19 cellular contexts compared by ENCODE assay signal in genomic region chr2:84373391-84373790, GRCh38.
"Had no signal": no experiment of that assay in that cellular context is flagged by ENCODE, and none has a peak within 500 bp of the region (broad histone marks: within the 10 kb centered on the region; RNA-seq: fewer than 3 reads in every experiment).

No MANE protein-coding gene starts in this region.

- H3K27me3 Mint-ChIP-seq: dendritic cell treated with granulocyte-macrophage colony-stimulating factor and Interleukin-4, amounts not matched to agents 40 ng/mL and 50 ng/mL, for 4 days had no signal

- H3K27ac Mint-ChIP-seq: activated B cell treated with CpG ODN at 0.5 μM for 24 hours; activated CD4-positive, alpha-beta memory T cell treated with anti-CD3 and anti-CD28 coated beads for 36 hours; activated naive CD4-positive, alpha-beta T cell treated with anti-CD3 and anti-CD28 coated beads, Interleukin-2, amount 50 U/mL, for 72 hours; activated T-helper 1 cell treated with anti-CD3 and anti-CD28 coated beads, Interleukin-12 subunit alpha, Interleukin-12 subunit beta, Interleukin-2, Interleukin-4 antibody, amounts not matched to agents 30 ng/mL and 10 ng/mL and 1 ng/mL, durations not matched to agents 14 hours and 24 hours and 36 hours; dendritic cell treated with granulocyte-macrophage colony-stimulating factor and Interleukin-4, amounts not matched to agents 40 ng/mL and 50 ng/mL, for 4 days; naive thymus-derived CD8-positive, alpha-beta T cell; stimulated activated naive B cell treated with anti-CD40 and anti-IgM and Interleukin-4, amounts not matched to agents 10 μg/mL and 1 μg/mL and 100 μg/mL, for 72 hours had no signal

- H3K36me3 ChIP-seq: adrenal gland, cardiac muscle cell, esophagus squamous epithelium, pancreas, sigmoid colon, thyroid gland had no signal

- H3K36me3 Mint-ChIP-seq: activated CD4-positive, alpha-beta memory T cell treated with anti-CD3 and anti-CD28 coated beads for 36 hours; activated naive CD4-positive, alpha-beta T cell treated with anti-CD3 and anti-CD28 coated beads, Interleukin-2, amount 50 U/mL, for 72 hours; stimulated activated naive B cell treated with anti-CD40 and anti-IgM and Interleukin-4, amounts not matched to agents 10 μg/mL and 1 μg/mL and 100 μg/mL, for 72 hours had no signal

- H3K9me3 Mint-ChIP-seq: activated CD4-positive, alpha-beta memory T cell treated with anti-CD3 and anti-CD28 coated beads for 36 hours; activated naive CD4-positive, alpha-beta T cell treated with anti-CD3 and anti-CD28 coated beads, Interleukin-2, amount 50 U/mL, for 72 hours; activated T-helper 1 cell treated with anti-CD3 and anti-CD28 coated beads, Interleukin-12 subunit alpha, Interleukin-12 subunit beta, Interleukin-2, Interleukin-4 antibody, amounts not matched to agents 30 ng/mL and 10 ng/mL and 1 ng/mL, durations not matched to agents 14 hours and 24 hours and 36 hours; dendritic cell treated with granulocyte-macrophage colony-stimulating factor and Interleukin-4, amounts not matched to agents 40 ng/mL and 50 ng/mL, for 4 days had no signal

- H3K27ac ChIP-seq: adrenal gland, cardiac muscle cell, esophagus squamous epithelium, pancreas, sigmoid colon, thyroid gland had no signal

- H3K9me3 ChIP-seq: adrenal gland, esophagus squamous epithelium, pancreas, sigmoid colon, thyroid gland had no signal

- ATAC-seq: activated naive CD4-positive, alpha-beta T cell treated with anti-CD3 and anti-CD28 coated beads, Interleukin-2, amount 50 U/mL, for 72 hours; naive thymus-derived CD8-positive, alpha-beta T cell; pancreas; stimulated activated naive B cell treated with anti-CD40 and anti-IgM and Interleukin-4, amounts not matched to agents 10 μg/mL and 1 μg/mL and 100 μg/mL, for 72 hours had no signal

- DNase-seq: activated B cell treated with CpG ODN at 0.5 μM for 24 hours; activated CD4-positive, alpha-beta memory T cell treated with anti-CD3 and anti-CD28 coated beads for 36 hours; activated CD4-positive, alpha-beta T cell treated with anti-CD3 and anti-CD28 coated beads for 4 hours; activated gamma-delta T cell treated with Interleukin-2 at 50 U/mL for 16 hours; activated T-cell treated with anti-CD3 and anti-CD28 coated beads for 4 hours; adrenal gland; effector CD8-positive, alpha-beta T cell; esophagus squamous epithelium; mesenchymal stem cell; naive thymus-derived CD8-positive, alpha-beta T cell; pancreas; sigmoid colon; stimulated activated naive B cell treated with anti-CD40 and anti-IgM and Interleukin-4, amounts not matched to agents 10 μg/mL and 1 μg/mL and 100 μg/mL, for 72 hours; T-helper 9 cell; thyroid gland had no signal

- H3K4me1 Mint-ChIP-seq: activated B cell treated with CpG ODN at 0.5 μM for 24 hours; naive thymus-derived CD8-positive, alpha-beta T cell; stimulated activated naive B cell treated with anti-CD40 and anti-IgM and Interleukin-4, amounts not matched to agents 10 μg/mL and 1 μg/mL and 100 μg/mL, for 72 hours had no signal

- H3K4me1 ChIP-seq: adrenal gland, esophagus squamous epithelium, pancreas, sigmoid colon, thyroid gland had no signal

- H3K27me3 ChIP-seq: adrenal gland, cardiac muscle cell, esophagus squamous epithelium, pancreas, sigmoid colon, thyroid gland had no signal

- H3K4me3 ChIP-seq: adrenal gland, cardiac muscle cell, esophagus squamous epithelium, pancreas, sigmoid colon, thyroid gland had no signal

- H3K4me3 Mint-ChIP-seq: activated B cell treated with CpG ODN at 0.5 μM for 24 hours; activated CD4-positive, alpha-beta memory T cell treated with anti-CD3 and anti-CD28 coated beads for 36 hours; activated T-helper 1 cell treated with anti-CD3 and anti-CD28 coated beads, Interleukin-12 subunit alpha, Interleukin-12 subunit beta, Interleukin-2, Interleukin-4 antibody, amounts not matched to agents 30 ng/mL and 10 ng/mL and 1 ng/mL, durations not matched to agents 14 hours and 24 hours and 36 hours; dendritic cell treated with granulocyte-macrophage colony-stimulating factor and Interleukin-4, amounts not matched to agents 40 ng/mL and 50 ng/mL, for 4 days; naive thymus-derived CD8-positive, alpha-beta T cell; stimulated activated naive B cell treated with anti-CD40 and anti-IgM and Interleukin-4, amounts not matched to agents 10 μg/mL and 1 μg/mL and 100 μg/mL, for 72 hours had no signal
